16 cellular contexts compared by ENCODE assay signal in the genomic region with DNA sequence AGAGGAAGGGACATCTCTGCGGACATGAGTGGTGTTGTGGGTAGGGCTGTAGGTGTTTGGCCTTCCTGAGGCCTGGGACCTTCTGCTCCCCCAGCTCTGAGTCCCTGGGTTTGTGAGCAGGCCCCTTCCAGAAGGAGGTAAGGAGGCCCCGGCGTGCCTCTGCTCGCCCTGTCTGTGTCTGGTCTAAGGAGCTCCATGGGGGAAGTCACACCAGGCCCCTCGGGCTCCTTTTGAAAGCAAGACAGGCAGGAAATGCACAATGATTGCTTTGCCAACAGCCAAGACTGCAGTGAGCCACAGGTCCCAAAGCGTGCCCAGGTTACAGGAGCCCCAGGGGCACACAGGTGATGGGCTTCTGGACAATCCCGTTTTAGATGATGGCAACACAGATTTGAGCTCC.
DNase-seq lines count a peak whose midpoint lies in the region; ATAC-seq, FAIRE-seq and TF ChIP-seq lines count a peak whose summit lies in the region.
"Had no signal": no experiment of that assay in that cellular context is flagged by ENCODE, and none has a peak within 500 bp of the region (broad histone marks: within the 10 kb centered on the region; RNA-seq: fewer than 3 reads in every experiment).

No MANE protein-coding gene starts in this region.

- POLR2A ChIA-PET in T-cell (lab: Charles Lee) = no interaction called here

- no peaks in the 10 kb centered on the region for H3K27me3 ChIP-seq in BLaER1 treated with 17β-estradiol and CSF1 and Interleukin-3, amounts not matched to agents 10 nM and 100 nM
- H3K27me3 ChIP-seq in foreskin keratinocyte (no peaks in the 10 kb centered on the region), skeletal muscle tissue (ENCODE audit: control insufficient read depth in 3 of 3, insufficient read depth in 3 of 3, low read length in 3 of 3) (no peaks in the 10 kb centered on the region), Karpas-422 (ENCODE audit: low read length) (no peaks in the 10 kb centered on the region)

- peak overlapping the region in 10 of 11 experiments; percentile 17 to 67 (median 56); a peak in 18 of 22 replicates for H3K9ac ChIP-seq in BLaER1 treated with 17β-estradiol and CSF1 and Interleukin-3, amounts not matched to agents 10 nM and 100 nM
- no peak overlapping the region for H3K9ac ChIP-seq in skeletal muscle tissue (ENCODE audit: low read depth in 1 of 3, low read length in 3 of 3)
- no peak overlapping the region for H3K9ac ChIP-seq in Karpas-422 (ENCODE audit: low read length)

- no peak overlapping the region for H3K4me3 ChIP-seq in BLaER1 treated with 17β-estradiol and CSF1 and Interleukin-3, amounts not matched to agents 10 nM and 100 nM
- H3K4me3 ChIP-seq in skeletal muscle tissue (ENCODE audit: low read length in 3 of 3) (no peak overlapping the region), Karpas-422 (ENCODE audit: low read length) (no peak overlapping the region)

- TF ChIP-seq CTCF in foreskin keratinocyte (conservative IDR thresholded peaks at IDR 0.05) (no peak), type B pancreatic cell (conservative IDR thresholded peaks at IDR 0.05) (no peak)

- H3K27me3 Mint-ChIP-seq in T-cell (no peaks in the 10 kb centered on the region), type B pancreatic cell (no peaks in the 10 kb centered on the region)
- H3K27me3 Mint-ChIP-seq: activated naive CD8-positive, alpha-beta T cell had no signal

- H3K4me3 Mint-ChIP-seq in T-cell (peak overlapping the region in 1 of 3 donors; percentile 43), type B pancreatic cell (no peak overlapping the region)
- H3K4me3 Mint-ChIP-seq: activated naive CD8-positive, alpha-beta T cell had no signal

- H3K27ac Mint-ChIP-seq in T-cell (peak overlapping the region; percentile 84 to 92), type B pancreatic cell (no peak overlapping the region)
- H3K27ac Mint-ChIP-seq: activated naive CD8-positive, alpha-beta T cell had no signal

- H2AFZ ChIP-seq in Karpas-422 (ENCODE audit: low read length) = no peak overlapping the region

- peak overlapping the region; percentile 1 to 97 (median 74); a peak in 20 of 22 replicates for H3K27ac ChIP-seq in BLaER1 treated with 17β-estradiol and CSF1 and Interleukin-3, amounts not matched to agents 10 nM and 100 nM
- H3K27ac ChIP-seq in foreskin keratinocyte = peak overlapping the region; percentile 85
- peak overlapping the region; percentile 69 for H3K27ac ChIP-seq in skeletal muscle tissue (ENCODE audit: low read depth, low read length)
- H3K27ac ChIP-seq in Karpas-422 (ENCODE audit: low read length) = no peak overlapping the region

- TF ChIP-seq POLR2A in GM12892 (IDR thresholded peaks at IDR 0.05; ENCODE audit: low read depth, low read length) = no peak

- H3K79me2 ChIP-seq in Karpas-422 (ENCODE audit: low read length) = peaks cover 96% of the 10 kb centered on the region

- H3K4me1 Mint-ChIP-seq in T-cell (peaks cover 85 to 96% (median 91%) of the 10 kb centered on the region in 3 donors), type B pancreatic cell (ENCODE audit: unreplicated experiment) (peaks cover 12% of the 10 kb centered on the region)

- peak in 3 of 34 experiments; percentile 20 to 35 (median 30) for DNase-seq in T-cell
- DNase-seq in foreskin keratinocyte = peak; percentile 77 to 89
- DNase-seq in GM12892 (ENCODE audit: insufficient read length) = no peak
- no peak for DNase-seq in type B pancreatic cell (ENCODE audit: extremely low spot score, unreplicated experiment)
- no peak for DNase-seq in Karpas-422
- DNase-seq in germinal center (ENCODE audit: low spot score) = no peak
- DNase-seq: activated CD8-positive, alpha-beta memory T cell treated with anti-CD3 and anti-CD28 coated beads for 24 hours; AML-193; H7; MV-4-11; T-helper 9 cell had no signal

- peaks cover 9 to 90% (median 45%) of the 10 kb centered on the region in 11 experiments; a peak in 18 of 22 replicates for H4K20me1 ChIP-seq in BLaER1 treated with 17β-estradiol and CSF1 and Interleukin-3, amounts not matched to agents 10 nM and 100 nM
- peaks cover 37% of the 10 kb centered on the region for H4K20me1 ChIP-seq in Karpas-422 (ENCODE audit: insufficient read depth, low read depth, low read length)

- H3K9me3 Mint-ChIP-seq in T-cell = no peaks in the 10 kb centered on the region
- no peaks in the 10 kb centered on the region for H3K9me3 Mint-ChIP-seq in type B pancreatic cell

- ATAC-seq in T-cell (replicated peaks in 1 of 4) (peak in 3 of 4 experiments; percentile 18 to 26 (median 20)), foreskin keratinocyte (peak; percentile 82)
- ATAC-seq: Panc1 had no signal

- peaks cover 9% of the 10 kb centered on the region for H3K36me3 Mint-ChIP-seq in T-cell
- H3K36me3 Mint-ChIP-seq in type B pancreatic cell = peaks cover 4% of the 10 kb centered on the region

- FAIRE-seq in GM12892 (lab: Jason Lieb, UNC) = no peak
- FAIRE-seq: colon had no signal

- H3K4me1 ChIP-seq in BLaER1 treated with 17β-estradiol and CSF1 and Interleukin-3, amounts not matched to agents 10 nM and 100 nM = peaks cover 95 to 97% (median 96%) of the 10 kb centered on the region in 10 experiments
- peaks cover 9% of the 10 kb centered on the region for H3K4me1 ChIP-seq in foreskin keratinocyte
- peaks cover 48 to 86% (median 50%) of the 10 kb centered on the region in 3 donors for H3K4me1 ChIP-seq in skeletal muscle tissue (ENCODE audit: control insufficient read depth in 3 of 3, insufficient read depth in 3 of 3, low read length in 3 of 3)
- H3K4me1 ChIP-seq in Karpas-422 (ENCODE audit: low read length) = peaks cover 2% of the 10 kb centered on the region; the same call in 1 of the 2 replicates

- CTCF ChIA-PET in T-cell (lab: Charles Lee) = interaction anchor here (0.6 to 1.9 kb wide), 2 partner anchors 47 to 87 kb away, joined by 4 to 5 read pairs; no protein-coding TSS in a partner anchor

- no peaks in the 10 kb centered on the region for H3K9me2 ChIP-seq in Karpas-422 (replicated peaks; ENCODE audit: insufficient read depth, low read length)

- peak overlapping the region; percentile 76 to 100 (median 96) for H3K4me2 ChIP-seq in BLaER1 treated with 17β-estradiol and CSF1 and Interleukin-3, amounts not matched to agents 10 nM and 100 nM
- no peak overlapping the region for H3K4me2 ChIP-seq in Karpas-422 (ENCODE audit: low read depth, low read length, poor library complexity, severe bottlenecking)

- no peaks in the 10 kb centered on the region for H3K9me3 ChIP-seq in BLaER1 treated with 17β-estradiol and CSF1 and Interleukin-3, amounts not matched to agents 10 nM and 100 nM (replicated peaks in 1 of 11)
- H3K9me3 ChIP-seq in skeletal muscle tissue (ENCODE audit: control insufficient read depth in 3 of 3, low read length in 3 of 3) = no peaks in the 10 kb centered on the region
- H3K9me3 ChIP-seq in Karpas-422 (ENCODE audit: low read length) = no peaks in the 10 kb centered on the region

- H3K36me3 ChIP-seq in BLaER1 treated with 17β-estradiol and CSF1 and Interleukin-3, amounts not matched to agents 10 nM and 100 nM = peaks cover 0 to 39% (median 8%) of the 10 kb centered on the region in 11 experiments; a peak in 9 of 22 replicates
- H3K36me3 ChIP-seq in skeletal muscle tissue (ENCODE audit: control insufficient read depth in 3 of 3, insufficient read depth in 3 of 3, low read length in 3 of 3) (peaks cover 0 to 5% (median 0%) of the 10 kb centered on the region in 3 donors), Karpas-422 (ENCODE audit: insufficient read depth, low read length) (peaks cover 21% of the 10 kb centered on the region; the same call in 1 of the 2 replicates)

Comparison
In these comparisons a context has a peak if more than half of its experiments do, and no peak if none do; other contexts are left out.
1. H3K9ac ChIP-seq: peak in BLaER1 treated with 17β-estradiol and CSF1 and Interleukin-3, amounts not matched to agents 10 nM and 100 nM (10 of 11); none in skeletal muscle tissue (0 of 3) and Karpas-422 (single experiment).
2. DNase-seq: peak in foreskin keratinocyte (2 of 2); none in GM12892 (single experiment), type B pancreatic cell (single experiment), Karpas-422 (single experiment) and germinal center (single experiment).